Comparison of ENCODE assay signal across 13 cellular contexts in genomic region chr12:63882844-63883243, GRCh38. TPM values are rescaled to one million over a fixed set of nuclear protein-coding genes. Genes with fewer than 3 reads are reported as not detected.
DNase-seq lines count a peak whose midpoint lies in the region; ATAC-seq and TF ChIP-seq lines count a peak whose summit lies in the region.
"Had no signal": no experiment of that assay in that cellular context is flagged by ENCODE, and none has a peak within 500 bp of the region (broad histone marks: within the 10 kb centered on the region; RNA-seq: fewer than 3 reads in every experiment).

No MANE protein-coding gene starts in this region.

- peak overlapping the region; percentile 37 for H3K27ac Mint-ChIP-seq in neural progenitor cell
- H3K27ac Mint-ChIP-seq: stimulated activated naive B cell treated with anti-CD40 and anti-IgM and Interleukin-4, amounts not matched to agents 10 μg/mL and 1 μg/mL and 100 μg/mL, for 72 hours had no signal

- no peak overlapping the region for H3K4me3 ChIP-seq in adipocyte (ENCODE audit: low read length)
- H3K4me3 ChIP-seq in neural progenitor cell = no peak overlapping the region
- H3K4me3 ChIP-seq in esophagus muscularis mucosa = no peak overlapping the region

- TF ChIP-seq CTCF in neural progenitor cell (IDR thresholded peaks at IDR 0.05) = no peak
- TF ChIP-seq CTCF in esophagus muscularis mucosa (IDR thresholded peaks at IDR 0.05) = no peak

- TF ChIP-seq POLR2A in esophagus muscularis mucosa (IDR thresholded peaks at IDR 0.05; ENCODE audit: low read depth) = no peak

- DNase-seq in ELF-1 (ENCODE audit: low read depth, low spot score) = peak; percentile 39
- peak; percentile 70 to 89 for DNase-seq in NCI-H2081 (lab: John Stamatoyannopoulos, UW)
- DNase-seq in adipocyte (ENCODE audit: low read depth) = peak; percentile 48
- DNase-seq in neural progenitor cell (ENCODE audit: low spot score) = peak; percentile 84
- DNase-seq in esophagus muscularis mucosa (ENCODE audit: extremely low spot score) = no peak
- DNase-seq in midbrain (lab: John Stamatoyannopoulos, UW) = no peak
- no peak for DNase-seq in sciatic nerve (ENCODE audit: low spot score)
- no peak for DNase-seq in activated T-cell treated with anti-CD3 and anti-CD28 coated beads for 4 hours
- DNase-seq: Calu3; left colon; MM.1S; stimulated activated naive B cell treated with anti-CD40 and anti-IgM and Interleukin-4, amounts not matched to agents 10 μg/mL and 1 μg/mL and 100 μg/mL, for 72 hours; T-helper 1 cell had no signal

- H3K79me2 ChIP-seq in neural progenitor cell (ENCODE audit: low read depth) = no peaks in the 10 kb centered on the region

- no peak for ATAC-seq in sciatic nerve
- ATAC-seq: left colon; stimulated activated naive B cell treated with anti-CD40 and anti-IgM and Interleukin-4, amounts not matched to agents 10 μg/mL and 1 μg/mL and 100 μg/mL, for 72 hours had no signal

- H3K36me3 ChIP-seq in adipocyte (ENCODE audit: control insufficient read depth, insufficient read depth, low read length, severe bottlenecking) (no peaks in the 10 kb centered on the region), neural progenitor cell (no peaks in the 10 kb centered on the region), esophagus muscularis mucosa (no peaks in the 10 kb centered on the region)

- peaks cover 5% of the 10 kb centered on the region for H3K9me3 Mint-ChIP-seq in neural progenitor cell
- H3K9me3 Mint-ChIP-seq: stimulated activated naive B cell treated with anti-CD40 and anti-IgM and Interleukin-4, amounts not matched to agents 10 μg/mL and 1 μg/mL and 100 μg/mL, for 72 hours had no signal

- H3K4me2 ChIP-seq in neural progenitor cell = peak overlapping the region; percentile 58

- intact Hi-C loops in esophagus muscularis mucosa (cut with DNase I) = no loop called here
- intact Hi-C loops in sciatic nerve (cut with DNase I) = no loop called here

- H3K27me3 ChIP-seq in adipocyte (replicated peaks; ENCODE audit: control insufficient read depth, insufficient read depth, low read length) = no peaks in the 10 kb centered on the region
- no peaks in the 10 kb centered on the region for H3K27me3 ChIP-seq in neural progenitor cell
- no peaks in the 10 kb centered on the region for H3K27me3 ChIP-seq in esophagus muscularis mucosa

- H3K9ac ChIP-seq in adipocyte (ENCODE audit: low read length) (no peak overlapping the region), neural progenitor cell (no peak overlapping the region)

- H3K4me1 ChIP-seq in adipocyte (ENCODE audit: control insufficient read depth, insufficient read depth, low read length) = peaks cover 2% of the 10 kb centered on the region
- H3K4me1 ChIP-seq in neural progenitor cell = peaks cover 10% of the 10 kb centered on the region
- H3K4me1 ChIP-seq in esophagus muscularis mucosa = no peaks in the 10 kb centered on the region

- no peak overlapping the region for H3K27ac ChIP-seq in neural progenitor cell
- no peak overlapping the region for H3K27ac ChIP-seq in esophagus muscularis mucosa (replicated peaks in 1 of 4)

- H3K9me3 ChIP-seq in adipocyte (ENCODE audit: control insufficient read depth, low read length) (no peaks in the 10 kb centered on the region), neural progenitor cell (ENCODE audit: low read depth) (no peaks in the 10 kb centered on the region), esophagus muscularis mucosa (no peaks in the 10 kb centered on the region)

- H3K36me3 Mint-ChIP-seq in neural progenitor cell = peaks cover 9% of the 10 kb centered on the region
- H3K36me3 Mint-ChIP-seq: stimulated activated naive B cell treated with anti-CD40 and anti-IgM and Interleukin-4, amounts not matched to agents 10 μg/mL and 1 μg/mL and 100 μg/mL, for 72 hours had no signal

- H3F3A ChIP-seq in neural progenitor cell (ENCODE audit: low read depth) = peaks cover 15% of the 10 kb centered on the region

- 65% methylated on average over 2 of the region's 2 CpGs for WGBS in esophagus muscularis mucosa

- H3K27me3 Mint-ChIP-seq in neural progenitor cell (ENCODE audit: insufficient read depth, low read depth) = peaks cover 2% of the 10 kb centered on the region

- H4K20me1 ChIP-seq in neural progenitor cell (ENCODE audit: low read depth) = no peaks in the 10 kb centered on the region

- no peak overlapping the region for H3K4me3 Mint-ChIP-seq in neural progenitor cell
- H3K4me3 Mint-ChIP-seq: stimulated activated naive B cell treated with anti-CD40 and anti-IgM and Interleukin-4, amounts not matched to agents 10 μg/mL and 1 μg/mL and 100 μg/mL, for 72 hours had no signal

- H3K4me1 Mint-ChIP-seq in neural progenitor cell = peaks cover 10% of the 10 kb centered on the region
- H3K4me1 Mint-ChIP-seq: stimulated activated naive B cell treated with anti-CD40 and anti-IgM and Interleukin-4, amounts not matched to agents 10 μg/mL and 1 μg/mL and 100 μg/mL, for 72 hours had no signal

- no peak for TF ChIP-seq EP300 in esophagus muscularis mucosa (IDR thresholded peaks at IDR 0.05)

- no peak overlapping the region for H2AFZ ChIP-seq in neural progenitor cell (replicated peaks)

RNA-seq across cellular contexts. Expression of gene SRGAP1, which starts 38.3 kb away (rescaled TPM):
- total RNA-seq in neural progenitor cell (ENCODE audit: low replicate concordance) (1.5 and 3.0 TPM in 2 replicates), esophagus muscularis mucosa (10 to 100 TPM in 3 of 4 donors, 1 to 10 TPM in 1; 7.6 to 17.5 (median 14.6) TPM), sciatic nerve (16.0 TPM)

Comparison
In these comparisons a context has a peak if more than half of its experiments do, and no peak if none do; other contexts are left out.
1. DNase-seq: peak in ELF-1 (single experiment), NCI-H2081 (2 of 2), adipocyte (single experiment) and neural progenitor cell (single experiment); none in esophagus muscularis mucosa (single experiment), midbrain (single experiment), sciatic nerve (single experiment) and activated T-cell treated with anti-CD3 and anti-CD28 coated beads for 4 hours (single experiment).